In genomic region chr17:30379303-30380105, GRCh38 we compare ENCODE assay signal across 8 cellular contexts.
DNase-seq lines count a peak whose midpoint lies in the region; ATAC-seq lines count a peak whose summit lies in the region.

No MANE protein-coding gene starts in this region.

- peak overlapping the region; percentile 73 for H3K4me3 Mint-ChIP-seq in T-helper 2 cell treated with Interferon-gamma antibody and Interleukin-4, amounts not matched to agents 5 μg/mL and 100 μg/mL, for 36 hours
- H3K4me3 Mint-ChIP-seq in central memory CD8-positive, alpha-beta T cell = peak overlapping the region; percentile 83
- H3K4me3 Mint-ChIP-seq in stimulated activated naive B cell treated with anti-CD40 and anti-IgM and Interleukin-4, amounts not matched to agents 10 μg/mL and 1 μg/mL and 100 μg/mL, for 72 hours = peak overlapping the region; percentile 79 to 86

- H3K27me3 Mint-ChIP-seq in T-helper 2 cell treated with Interferon-gamma antibody and Interleukin-4, amounts not matched to agents 5 μg/mL and 100 μg/mL, for 36 hours (ENCODE audit: low read depth) = no peaks in the 10 kb centered on the region
- no peaks in the 10 kb centered on the region for H3K27me3 Mint-ChIP-seq in central memory CD8-positive, alpha-beta T cell
- H3K27me3 Mint-ChIP-seq in stimulated activated naive B cell treated with anti-CD40 and anti-IgM and Interleukin-4, amounts not matched to agents 10 μg/mL and 1 μg/mL and 100 μg/mL, for 72 hours = peaks cover 21% of the 10 kb centered on the region in 2 donors

- DNase-seq in DMS 273 (lab: John Stamatoyannopoulos, UW; ENCODE audit: unreplicated experiment) (peak; percentile 59), DMS 273 treated with DMSO at 0.1 percent for 48 hours (lab: John Stamatoyannopoulos, UW) (no peak), left kidney (ENCODE audit: low read depth, low spot score) (peak; percentile 34), DMS79 treated with DMSO at 0.1 percent for 48 hours (lab: John Stamatoyannopoulos, UW) (no peak)
- peak; percentile 17 for DNase-seq in T-helper 2 cell treated with Interferon-gamma antibody and Interleukin-4, amounts not matched to agents 5 μg/mL and 100 μg/mL, for 36 hours (ENCODE audit: low spot score)
- DNase-seq in central memory CD8-positive, alpha-beta T cell (ENCODE audit: low spot score in 2 of 2) = no peak
- no peak for DNase-seq in stimulated activated naive B cell treated with anti-CD40 and anti-IgM and Interleukin-4, amounts not matched to agents 10 μg/mL and 1 μg/mL and 100 μg/mL, for 72 hours

- no peaks in the 10 kb centered on the region for H3K9me3 Mint-ChIP-seq in T-helper 2 cell treated with Interferon-gamma antibody and Interleukin-4, amounts not matched to agents 5 μg/mL and 100 μg/mL, for 36 hours
- H3K9me3 Mint-ChIP-seq in central memory CD8-positive, alpha-beta T cell = no peaks in the 10 kb centered on the region
- no peaks in the 10 kb centered on the region for H3K9me3 Mint-ChIP-seq in stimulated activated naive B cell treated with anti-CD40 and anti-IgM and Interleukin-4, amounts not matched to agents 10 μg/mL and 1 μg/mL and 100 μg/mL, for 72 hours

- peak; percentile 18 for ATAC-seq in HG03064 (IDR thresholded peaks at IDR 0.05; ENCODE audit: low read depth, unreplicated experiment)
- no peak for ATAC-seq in central memory CD8-positive, alpha-beta T cell (replicated peaks; ENCODE audit: extremely low read depth, poor library complexity, severe bottlenecking)
- ATAC-seq in stimulated activated naive B cell treated with anti-CD40 and anti-IgM and Interleukin-4, amounts not matched to agents 10 μg/mL and 1 μg/mL and 100 μg/mL, for 72 hours (replicated peaks) = peak; percentile 26 to 31

- H3K4me1 Mint-ChIP-seq in T-helper 2 cell treated with Interferon-gamma antibody and Interleukin-4, amounts not matched to agents 5 μg/mL and 100 μg/mL, for 36 hours (ENCODE audit: low read depth) = peaks cover 51% of the 10 kb centered on the region
- H3K4me1 Mint-ChIP-seq in central memory CD8-positive, alpha-beta T cell = peaks cover 64% of the 10 kb centered on the region
- H3K4me1 Mint-ChIP-seq in stimulated activated naive B cell treated with anti-CD40 and anti-IgM and Interleukin-4, amounts not matched to agents 10 μg/mL and 1 μg/mL and 100 μg/mL, for 72 hours = peaks cover 18 to 21% of the 10 kb centered on the region in 2 donors

- H3K27ac Mint-ChIP-seq in T-helper 2 cell treated with Interferon-gamma antibody and Interleukin-4, amounts not matched to agents 5 μg/mL and 100 μg/mL, for 36 hours = peak overlapping the region; percentile 17
- peak overlapping the region; percentile 93 for H3K27ac Mint-ChIP-seq in central memory CD8-positive, alpha-beta T cell (ENCODE audit: low read depth)
- no peak overlapping the region for H3K27ac Mint-ChIP-seq in stimulated activated naive B cell treated with anti-CD40 and anti-IgM and Interleukin-4, amounts not matched to agents 10 μg/mL and 1 μg/mL and 100 μg/mL, for 72 hours

- H3K36me3 Mint-ChIP-seq in T-helper 2 cell treated with Interferon-gamma antibody and Interleukin-4, amounts not matched to agents 5 μg/mL and 100 μg/mL, for 36 hours (ENCODE audit: low read depth) = no peaks in the 10 kb centered on the region
- peaks cover 17% of the 10 kb centered on the region for H3K36me3 Mint-ChIP-seq in central memory CD8-positive, alpha-beta T cell (ENCODE audit: insufficient read depth)
- no peaks in the 10 kb centered on the region for H3K36me3 Mint-ChIP-seq in stimulated activated naive B cell treated with anti-CD40 and anti-IgM and Interleukin-4, amounts not matched to agents 10 μg/mL and 1 μg/mL and 100 μg/mL, for 72 hours

Comparison
In these comparisons a context has a peak if more than half of its experiments do, and no peak if none do; other contexts are left out.
1. DNase-seq: peak in DMS 273 (single experiment), T-helper 2 cell treated with Interferon-gamma antibody and Interleukin-4, amounts not matched to agents 5 μg/mL and 100 μg/mL, for 36 hours (single experiment) and left kidney (single experiment); none in DMS 273 treated with DMSO at 0.1 percent for 48 hours (single experiment), central memory CD8-positive, alpha-beta T cell (0 of 2), stimulated activated naive B cell treated with anti-CD40 and anti-IgM and Interleukin-4, amounts not matched to agents 10 μg/mL and 1 μg/mL and 100 μg/mL, for 72 hours (single experiment) and DMS79 treated with DMSO at 0.1 percent for 48 hours (single experiment).
2. Peak in every context shown above with its lines, with median percentiles within 50 percentile points of each other: H3K4me3 Mint-ChIP-seq.